In the genomic region with DNA sequence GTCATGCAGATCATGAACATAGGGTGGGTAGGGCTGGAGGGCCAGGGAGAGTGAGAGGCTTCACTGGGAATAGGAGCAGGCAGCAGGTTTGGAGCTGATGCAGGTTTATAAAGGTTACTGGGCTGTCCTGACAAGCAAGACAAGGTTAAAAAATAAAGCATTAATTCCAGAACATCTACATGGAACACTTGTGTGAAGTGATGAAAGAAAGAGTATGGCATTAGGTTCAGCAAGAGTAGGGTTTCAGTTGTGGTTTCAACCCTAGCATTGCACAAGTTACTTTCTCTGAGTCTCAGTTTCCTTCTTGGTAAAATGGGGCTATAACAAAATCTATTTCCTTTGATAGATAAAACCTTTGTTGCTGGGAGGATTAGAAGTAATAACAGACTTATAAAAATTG, we compare ENCODE assay signal across 10 cellular contexts.
DNase-seq lines count a peak whose midpoint lies in the region; ATAC-seq, FAIRE-seq and TF ChIP-seq lines count a peak whose summit lies in the region.
"Had no signal": no experiment of that assay in that cellular context is flagged by ENCODE, and none has a peak within 500 bp of the region (broad histone marks: within the 10 kb centered on the region; RNA-seq: fewer than 3 reads in every experiment).

No MANE protein-coding gene starts in this region.

- H3K27me3 ChIP-seq in smooth muscle cell (ENCODE audit: low read depth), result no peaks in the 10 kb centered on the region

- no peak overlapping the region for H3K4me3 Mint-ChIP-seq in activated naive CD8-positive, alpha-beta T cell treated with anti-CD3 and anti-CD28 coated beads, Interleukin-2, amount 50 U/mL, for 24 hours

- no peaks in the 10 kb centered on the region for H4K20me1 ChIP-seq in smooth muscle cell (ENCODE audit: low read depth)

- no peaks in the 10 kb centered on the region for H3K79me2 ChIP-seq in smooth muscle cell (ENCODE audit: low read depth)

- H3K4me1 ChIP-seq in mucosa of descending colon (ENCODE audit: low read depth), result no peaks in the 10 kb centered on the region
- no peaks in the 10 kb centered on the region for H3K4me1 ChIP-seq in smooth muscle cell (ENCODE audit: low read depth)

- no peaks in the 10 kb centered on the region for H3K36me3 ChIP-seq in mucosa of descending colon (ENCODE audit: low read depth)
- no peaks in the 10 kb centered on the region for H3K36me3 ChIP-seq in smooth muscle cell (ENCODE audit: low read depth)

- no peak for TF ChIP-seq CTCF in mucosa of descending colon (IDR thresholded peaks at IDR 0.05)
- TF ChIP-seq CTCF in smooth muscle cell (IDR thresholded peaks at IDR 0.05; ENCODE audit: borderline replicate concordance, insufficient read depth, poor library complexity, severe bottlenecking), result no peak

- peaks cover 35% of the 10 kb centered on the region for H3K4me1 Mint-ChIP-seq in activated naive CD8-positive, alpha-beta T cell treated with anti-CD3 and anti-CD28 coated beads, Interleukin-2, amount 50 U/mL, for 24 hours

- peaks cover 6% of the 10 kb centered on the region for H3K36me3 Mint-ChIP-seq in activated naive CD8-positive, alpha-beta T cell treated with anti-CD3 and anti-CD28 coated beads, Interleukin-2, amount 50 U/mL, for 24 hours (ENCODE audit: low read depth)

- intact Hi-C loops in mucosa of descending colon (cut with DNase I, micrococcal nuclease), result no loop called here

- H2AFZ ChIP-seq in smooth muscle cell (ENCODE audit: low read depth), result no peak overlapping the region

- FAIRE-seq in frontal cortex (lab: Jason Lieb, UNC), result no peak

- H3K27ac ChIP-seq in smooth muscle cell (ENCODE audit: low read depth), result no peak overlapping the region

- no peak for DNase-seq in activated naive CD8-positive, alpha-beta T cell treated with anti-CD3 and anti-CD28 coated beads, Interleukin-2, amount 50 U/mL, for 24 hours
- DNase-seq in frontal cortex (ENCODE audit: low spot score in 2 of 2) (no peak), mucosa of descending colon (no peak), smooth muscle cell (lab: John Stamatoyannopoulos, UW; ENCODE audit: unreplicated experiment) (no peak)
- DNase-seq: Calu3, NCI-H1694 had no signal

- H3K9me3 ChIP-seq in mucosa of descending colon, result peaks cover 3% of the 10 kb centered on the region
- H3K9me3 ChIP-seq in smooth muscle cell (replicated peaks; ENCODE audit: low read depth), result peaks cover 4% of the 10 kb centered on the region

- H3K9ac ChIP-seq in smooth muscle cell (ENCODE audit: low read depth), result no peak overlapping the region

- peak; percentile 68 for ATAC-seq in GM18870 (IDR thresholded peaks at IDR 0.05; ENCODE audit: unreplicated experiment)
- peak; percentile 90 for ATAC-seq in GM21526 (IDR thresholded peaks at IDR 0.05; ENCODE audit: low FRiP score, unreplicated experiment)
- ATAC-seq in HG03175 (IDR thresholded peaks at IDR 0.05; ENCODE audit: unreplicated experiment), result peak; percentile 69
- peak; percentile 65 for ATAC-seq in activated naive CD8-positive, alpha-beta T cell treated with anti-CD3 and anti-CD28 coated beads, Interleukin-2, amount 50 U/mL, for 24 hours
- no peak for ATAC-seq in mucosa of descending colon
- ATAC-seq: HCT116 had no signal

- H3K4me2 ChIP-seq in smooth muscle cell, result no peak overlapping the region

- H3K27me3 Mint-ChIP-seq in activated naive CD8-positive, alpha-beta T cell treated with anti-CD3 and anti-CD28 coated beads, Interleukin-2, amount 50 U/mL, for 24 hours, result no peaks in the 10 kb centered on the region

- peaks cover 17% of the 10 kb centered on the region for H3K9me3 Mint-ChIP-seq in activated naive CD8-positive, alpha-beta T cell treated with anti-CD3 and anti-CD28 coated beads, Interleukin-2, amount 50 U/mL, for 24 hours

- H3K4me3 ChIP-seq in mucosa of descending colon (no peak overlapping the region), smooth muscle cell (no peak overlapping the region)

- H3K27ac Mint-ChIP-seq in activated naive CD8-positive, alpha-beta T cell treated with anti-CD3 and anti-CD28 coated beads, Interleukin-2, amount 50 U/mL, for 24 hours, result peak overlapping the region; percentile 76

- H3F3A ChIP-seq in smooth muscle cell (ENCODE audit: low read depth), result peaks cover 2% of the 10 kb centered on the region
